In the genomic region with DNA sequence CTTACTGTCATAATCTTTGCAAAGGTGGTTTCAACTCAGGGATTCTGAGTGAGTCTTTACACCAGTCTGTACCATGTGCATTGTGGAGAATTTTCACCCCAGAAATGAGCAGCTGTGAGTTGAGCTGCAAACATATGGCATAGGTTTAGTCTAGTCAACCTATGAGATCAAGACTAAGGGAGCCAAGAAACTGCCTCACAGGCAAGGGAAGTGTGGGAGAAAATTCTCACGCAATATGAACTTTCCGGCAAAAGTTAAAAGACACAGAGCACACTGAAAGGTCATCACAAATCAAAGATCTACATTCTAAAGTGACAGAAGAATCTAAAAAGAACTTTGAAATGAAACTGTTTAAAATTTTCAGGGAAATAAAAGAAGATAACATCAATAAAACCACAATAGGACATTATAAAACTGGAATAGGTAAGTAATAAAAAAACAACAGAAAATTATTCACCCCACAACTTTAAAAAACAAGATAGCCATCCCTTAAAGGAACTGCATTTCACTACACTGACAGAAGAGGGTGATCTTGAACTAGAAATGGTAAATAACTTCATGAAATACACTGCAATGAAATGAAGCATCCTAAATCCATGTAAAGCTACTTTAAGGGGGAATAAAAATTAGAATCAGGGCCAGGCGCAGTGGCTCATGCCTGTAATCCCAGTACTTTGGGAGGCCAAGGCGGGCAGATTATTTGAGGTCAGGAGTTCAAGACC, we compare ENCODE assay signal across 9 cellular contexts.
DNase-seq lines count a peak whose midpoint lies in the region; ATAC-seq, FAIRE-seq and TF ChIP-seq lines count a peak whose summit lies in the region.
"Had no signal": no experiment of that assay in that cellular context is flagged by ENCODE, and none has a peak within 500 bp of the region (broad histone marks: within the 10 kb centered on the region; RNA-seq: fewer than 3 reads in every experiment).

No MANE protein-coding gene starts in this region.

- no peak overlapping the region for H3K23ac ChIP-seq in IMR-90 (ENCODE audit: low read depth, low read length)

- no peaks in the 10 kb centered on the region for H4K20me1 ChIP-seq in IMR-90 (ENCODE audit: insufficient read depth, low read length)

- POLR2A ChIA-PET in IMR-90 (lab: Charles Lee; ENCODE audit: unreplicated experiment): no interaction called here

- H3K4me1 ChIP-seq in IMR-90 (ENCODE audit: control insufficient read depth, insufficient read depth, low read length) (no peaks in the 10 kb centered on the region), tibial nerve (peaks cover 0 to 5% (median 0%) of the 10 kb centered on the region in 4 donors)

- peaks cover 3% of the 10 kb centered on the region; the same call in 1 of the 2 replicates for H3K9me3 ChIP-seq in IMR-90 (ENCODE audit: control insufficient read depth, insufficient read depth, low read length)
- H3K9me3 ChIP-seq in tibial nerve: no peaks in the 10 kb centered on the region

- peaks cover 0 to 4% (median 3%) of the 10 kb centered on the region in 7 donors for H3K9me3 Mint-ChIP-seq in CD14-positive monocyte
- H3K9me3 Mint-ChIP-seq: stimulated activated naive CD8-positive, alpha-beta T cell treated with anti-CD3 and anti-CD28 coated beads, Interleukin-15, Interleukin-2, amounts not matched to agents 100 ng/mL and 50 ng/mL, for 24 hours had no signal

- H2BK5ac ChIP-seq in IMR-90 (ENCODE audit: low read depth, low read length, poor library complexity, severe bottlenecking): no peak overlapping the region

- H2AK9ac ChIP-seq in IMR-90 (replicated peaks; ENCODE audit: low read depth, low read length, poor library complexity): no peak overlapping the region

- no peak overlapping the region for H4K8ac ChIP-seq in IMR-90 (ENCODE audit: low read depth in 2 of 2, low read length in 2 of 2)

- H3K4ac ChIP-seq in IMR-90 (ENCODE audit: low read depth, low read length): no peak overlapping the region

- peaks cover 1% of the 10 kb centered on the region for H3K4me1 Mint-ChIP-seq in CD14-positive monocyte

- BruUV-seq in IMR-90 (replicated peaks; lab: Mats Ljungman, UMichigan): no TSS peak

- no peak for TF ChIP-seq EP300 in tibial nerve (IDR thresholded peaks at IDR 0.05)

- intact Hi-C loops in CD14-positive monocyte (cut with micrococcal nuclease) (no loop called here), IMR-90 (cut with micrococcal nuclease) (loop anchor here (1.0 to 10.0 kb wide), 2 partner anchors 499 to 624 kb away; no protein-coding TSS in a partner anchor)

- in situ Hi-C loops in IMR-90 (cut with MboI; ENCODE audit: low sequenced_read_pairs): no loop called here

- no peaks in the 10 kb centered on the region for H3K9me1 ChIP-seq in IMR-90 (ENCODE audit: insufficient read depth, low read length)

- no peak overlapping the region for H3K4me2 ChIP-seq in IMR-90 (ENCODE audit: low read depth, low read length)

- dilution Hi-C loops in IMR-90 (cut with HindIII; ENCODE audit: low sequenced_read_pairs, unreplicated experiment): no loop called here

- H3K9ac ChIP-seq in IMR-90 (ENCODE audit: low read depth, low read length): no peak overlapping the region

- H3K4me3 ChIP-seq in IMR-90 (ENCODE audit: insufficient read depth, low read depth, low read length) (no peak overlapping the region), tibial nerve (no peak overlapping the region)

- peak; percentile 17 for TF ChIP-seq CTCF in CD14-positive monocyte (IDR thresholded peaks at IDR 0.05)
- TF ChIP-seq CTCF in IMR-90 (conservative IDR thresholded peaks at IDR 0.05; ENCODE audit: low read depth, low read length): peak; percentile 71
- peak in 2 of 5 experiments; percentile 9 to 13 for TF ChIP-seq CTCF in tibial nerve (IDR thresholded peaks at IDR 0.05)

- DNase-seq in CD14-positive monocyte (ENCODE audit: low spot score) (no peak), IMR-90 (peak; percentile 58), kidney tubule cell (ENCODE audit: low spot score) (peak; percentile 49), GF-D8 (lab: John Stamatoyannopoulos, UW) (no peak), tibial nerve (ENCODE audit: low spot score in 2 of 2) (no peak), NCI-H345 (lab: John Stamatoyannopoulos, UW) (no peak)

- no peak overlapping the region for H3K14ac ChIP-seq in IMR-90 (replicated peaks; ENCODE audit: low read depth, low read length)

- FAIRE-seq in TTC549 (lab: Jason Lieb, UNC): peak; percentile 86

- TF ChIP-seq POLR2A in IMR-90 (IDR thresholded peaks at IDR 0.05; ENCODE audit: low read depth, low read length) (no peak), tibial nerve (IDR thresholded peaks at IDR 0.05) (no peak)

- H3K27ac Mint-ChIP-seq in CD14-positive monocyte: peak overlapping the region in 1 of 7 donors; percentile 17
- H3K27ac Mint-ChIP-seq: stimulated activated naive CD8-positive, alpha-beta T cell treated with anti-CD3 and anti-CD28 coated beads, Interleukin-15, Interleukin-2, amounts not matched to agents 100 ng/mL and 50 ng/mL, for 24 hours had no signal

- no peak overlapping the region for H3K27ac ChIP-seq in IMR-90 (ENCODE audit: insufficient read depth, low read length)
- no peak overlapping the region for H3K27ac ChIP-seq in tibial nerve

- H3K4me3 Mint-ChIP-seq in CD14-positive monocyte: no peak overlapping the region
- H3K4me3 Mint-ChIP-seq: stimulated activated naive CD8-positive, alpha-beta T cell treated with anti-CD3 and anti-CD28 coated beads, Interleukin-15, Interleukin-2, amounts not matched to agents 100 ng/mL and 50 ng/mL, for 24 hours had no signal

- no peak overlapping the region for H4K5ac ChIP-seq in IMR-90 (ENCODE audit: low read depth, low read length)

- H3K36me3 ChIP-seq in IMR-90 (ENCODE audit: control insufficient read depth, insufficient read depth, low read length): no peaks in the 10 kb centered on the region
- no peaks in the 10 kb centered on the region for H3K36me3 ChIP-seq in tibial nerve

- peak; percentile 73 for TF ChIP-seq RAD21 in IMR-90 (IDR thresholded peaks at IDR 0.05; ENCODE audit: low read length)

- ATAC-seq in IMR-90 (ENCODE audit: low read depth): peak; percentile 86
- no peak for ATAC-seq in HG03571 (IDR thresholded peaks at IDR 0.05; ENCODE audit: unreplicated experiment)

- H3K79me1 ChIP-seq in IMR-90 (ENCODE audit: low read depth in 1 of 2, low read length in 2 of 2): no peaks in the 10 kb centered on the region

- no peak overlapping the region for H3K56ac ChIP-seq in IMR-90 (ENCODE audit: extremely low read depth, insufficient read depth, low read length)

- no peak overlapping the region for H3K18ac ChIP-seq in IMR-90 (ENCODE audit: low read depth, low read length)

- no peak overlapping the region for H2AFZ ChIP-seq in IMR-90 (replicated peaks; ENCODE audit: low read length, poor library complexity)

- H3K36me3 Mint-ChIP-seq in CD14-positive monocyte: no peaks in the 10 kb centered on the region

- peaks cover 8 to 11% (median 9%) of the 10 kb centered on the region in 3 donors for H3K27me3 Mint-ChIP-seq in CD14-positive monocyte (ENCODE audit: low read depth in 3 of 3)

- H2BK20ac ChIP-seq in IMR-90 (ENCODE audit: low read depth, low read length): no peak overlapping the region

- H3K27me3 ChIP-seq in IMR-90 (ENCODE audit: control insufficient read depth, insufficient read depth, low read length) (peaks cover 24% of the 10 kb centered on the region), tibial nerve (peaks cover 0 to 7% of the 10 kb centered on the region in 2 donors)

- no peak overlapping the region for H2BK15ac ChIP-seq in IMR-90 (ENCODE audit: low read depth, low read length)

- no peak overlapping the region for H4K91ac ChIP-seq in IMR-90 (ENCODE audit: insufficient read depth, low read depth, low read length)

- H2BK120ac ChIP-seq in IMR-90 (ENCODE audit: low read depth, low read length): no peak overlapping the region

- WGBS in IMR-90 (ENCODE audit: extremely low coverage in 2 of 2, insufficient read length in 1 of 2), 2 experiments: no CpG with 5 or more reads among the region's 4 CpGs
- 58 to 63% methylated on average over 4 of the region's 4 CpGs for WGBS in tibial nerve, 2 donors

- CTCF ChIA-PET in IMR-90 (lab: Yijun Ruan, JAX): interaction anchor here (0.7 to 1.0 kb wide), 2 partner anchors 76 to 128 kb away, joined by 3 read pairs; no protein-coding TSS in a partner anchor

- no peak overlapping the region for H2AK5ac ChIP-seq in IMR-90 (ENCODE audit: low read depth, low read length)

TF ChIP-seq in IMR-90, 13 proteins besides CTCF, POLR2A, EP300 and RAD21:
- peak; percentile 71 for TF ChIP-seq SMC3 (IDR thresholded peaks at IDR 0.05; ENCODE audit: low read depth, low read length)
- TF ChIP-seq RFX5 (IDR thresholded peaks at IDR 0.05; ENCODE audit: low read depth, low read length): no peak

Comparison
In these comparisons a context has a peak if more than half of its experiments do, and no peak if none do; other contexts are left out.
1. DNase-seq: peak in IMR-90 (single experiment) and kidney tubule cell (single experiment); none in CD14-positive monocyte (single experiment), GF-D8 (single experiment), tibial nerve (0 of 2) and NCI-H345 (single experiment).